In genomic region chr2:135985018-135985825, GRCh38 we compare ENCODE assay signal across 1 cellular context.
A peak's percentile ranks its signal among the peaks of the same experiment; 100 is the strongest.
TF ChIP-seq lines count a peak whose summit lies in the region.

TSS of gene DARS1 (minus strand) at chr2:135985626. CDS start at chr2:135985468, 158 bp downstream.

TF ChIP-seq in HepG2, 621 proteins besides CTCF, POLR2A, EP300 and RAD21 (continued from another document):
- peak; percentile 68; the same call in 1 of the 2 replicates for TF ChIP-seq KDM3A (CRISPR knock-in tag; IDR thresholded peaks at IDR 0.05; ENCODE audit: low read depth)
- TF ChIP-seq RCOR2 (CRISPR knock-in tag; IDR thresholded peaks at IDR 0.05): no peak
- TF ChIP-seq ARHGAP35 (CRISPR knock-in tag; IDR thresholded peaks at IDR 0.05; ENCODE audit: borderline replicate concordance): peak; percentile 62; the same call in 1 of the 2 replicates
TF ChIP-seq in HepG2: peak in this region for 418.
